9 cellular contexts compared by ENCODE assay signal in the genomic region with DNA sequence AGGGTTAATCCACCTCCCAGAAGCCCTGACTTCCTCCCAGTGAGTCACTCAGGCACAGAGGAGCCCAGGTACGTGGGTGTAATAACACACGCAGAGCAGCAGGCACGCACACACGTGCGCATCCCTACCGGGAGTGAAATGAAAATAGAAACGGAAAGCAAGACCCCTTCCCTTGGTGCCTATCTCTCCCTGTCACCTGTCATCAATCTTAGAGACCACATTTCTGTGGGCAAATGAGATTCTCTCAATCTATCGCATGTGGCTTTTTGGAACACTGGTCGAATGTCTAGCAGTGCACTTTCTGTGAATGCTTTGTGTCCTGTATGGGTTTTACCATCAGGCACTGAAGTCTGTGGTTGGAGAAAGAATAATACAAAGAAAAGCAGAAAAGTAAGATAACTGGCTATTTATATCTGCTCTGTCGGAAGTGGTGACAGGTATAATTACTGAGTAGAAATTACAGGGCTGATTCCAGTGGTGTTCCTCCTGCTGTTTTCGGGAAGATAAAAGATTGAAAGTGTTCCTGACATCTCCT.
DNase-seq lines count a peak whose midpoint lies in the region; ATAC-seq and TF ChIP-seq lines count a peak whose summit lies in the region.
"Had no signal": no experiment of that assay in that cellular context is flagged by ENCODE, and none has a peak within 500 bp of the region (broad histone marks: within the 10 kb centered on the region; RNA-seq: fewer than 3 reads in every experiment).

No MANE protein-coding gene starts in this region.

- H3K27me3 Mint-ChIP-seq in activated naive CD4-positive, alpha-beta T cell treated with anti-CD3 and anti-CD28 coated beads, Interleukin-2, amount 10 ng/mL, durations not matched to agents 7 days and 5 days: peaks cover 7% of the 10 kb centered on the region

- 41 to 47% methylated on average over 11 of the region's 11 CpGs for WGBS in tibial nerve, 2 donors

- TF ChIP-seq CTCF in tibial nerve (IDR thresholded peaks at IDR 0.05) (no peak), Peyer's patch (IDR thresholded peaks at IDR 0.05) (no peak)

- H3K27ac Mint-ChIP-seq in activated naive CD4-positive, alpha-beta T cell treated with anti-CD3 and anti-CD28 coated beads, Interleukin-2, amount 10 ng/mL, durations not matched to agents 7 days and 5 days: peak overlapping the region; percentile 24

- no peak for TF ChIP-seq EP300 in tibial nerve (IDR thresholded peaks at IDR 0.05)

- no peak overlapping the region for H3K27ac ChIP-seq in tibial nerve
- no peak overlapping the region for H3K27ac ChIP-seq in Peyer's patch
- H3K27ac ChIP-seq: 22Rv1 had no signal

- no peaks in the 10 kb centered on the region for H3K4me1 ChIP-seq in tibial nerve
- no peaks in the 10 kb centered on the region for H3K4me1 ChIP-seq in Peyer's patch

- DNase-seq in NCI-H2081 (lab: John Stamatoyannopoulos, UW) (peak; percentile 3 to 39), NCI-H2081 treated with DMSO at 0.1 percent for 48 hours (lab: John Stamatoyannopoulos, UW) (no peak), tibial nerve (ENCODE audit: low spot score in 2 of 2) (no peak), Peyer's patch (no peak), activated gamma-delta T cell (lab: John Stamatoyannopoulos, UW) (no peak)
- DNase-seq in activated naive CD4-positive, alpha-beta T cell treated with anti-CD3 and anti-CD28 coated beads, Interleukin-2, amount 10 ng/mL, durations not matched to agents 7 days and 5 days: peak; percentile 58
- peak; percentile 5 to 14 for DNase-seq in stimulated activated CD4-positive, alpha-beta T cell treated with anti-CD3 and anti-CD28 coated beads, Interleukin-4, amount 100 ng/mL, for 4 hours

- TF ChIP-seq POLR2A in tibial nerve (IDR thresholded peaks at IDR 0.05) (no peak), Peyer's patch (IDR thresholded peaks at IDR 0.05) (no peak)

- CTCF ChIA-PET in activated naive CD4-positive, alpha-beta T cell treated with anti-CD3 and anti-CD28 coated beads, Interleukin-2, amount 10 ng/mL, durations not matched to agents 7 days and 5 days (lab: Charles Lee): no interaction called here

- H3K9me3 ChIP-seq in tibial nerve (no peaks in the 10 kb centered on the region), Peyer's patch (no peaks in the 10 kb centered on the region)

- H3K27me3 ChIP-seq in tibial nerve: no peaks in the 10 kb centered on the region
- H3K27me3 ChIP-seq in Peyer's patch: no peaks in the 10 kb centered on the region

- no peaks in the 10 kb centered on the region for H3K36me3 Mint-ChIP-seq in activated naive CD4-positive, alpha-beta T cell treated with anti-CD3 and anti-CD28 coated beads, Interleukin-2, amount 10 ng/mL, durations not matched to agents 7 days and 5 days

- H3K4me3 ChIP-seq in tibial nerve (peak overlapping the region in 1 of 4 donors; percentile 4), Peyer's patch (no peak overlapping the region)

- peak overlapping the region; percentile 64 for H3K4me3 Mint-ChIP-seq in activated naive CD4-positive, alpha-beta T cell treated with anti-CD3 and anti-CD28 coated beads, Interleukin-2, amount 10 ng/mL, durations not matched to agents 7 days and 5 days

- ATAC-seq in HG03432 (IDR thresholded peaks at IDR 0.05; ENCODE audit: unreplicated experiment): peak; percentile 83

- no peaks in the 10 kb centered on the region for H3K36me3 ChIP-seq in tibial nerve
- H3K36me3 ChIP-seq in Peyer's patch: no peaks in the 10 kb centered on the region

- H3K4me1 Mint-ChIP-seq in activated naive CD4-positive, alpha-beta T cell treated with anti-CD3 and anti-CD28 coated beads, Interleukin-2, amount 10 ng/mL, durations not matched to agents 7 days and 5 days: peaks cover 15% of the 10 kb centered on the region

- no peaks in the 10 kb centered on the region for H3K9me3 Mint-ChIP-seq in activated naive CD4-positive, alpha-beta T cell treated with anti-CD3 and anti-CD28 coated beads, Interleukin-2, amount 10 ng/mL, durations not matched to agents 7 days and 5 days

Comparison
In these comparisons a context has a peak if more than half of its experiments do, and no peak if none do; other contexts are left out.
1. DNase-seq: peak in NCI-H2081 (2 of 2), activated naive CD4-positive, alpha-beta T cell treated with anti-CD3 and anti-CD28 coated beads, Interleukin-2, amount 10 ng/mL, durations not matched to agents 7 days and 5 days (single experiment) and stimulated activated CD4-positive, alpha-beta T cell treated with anti-CD3 and anti-CD28 coated beads, Interleukin-4, amount 100 ng/mL, for 4 hours (2 of 2); none in NCI-H2081 treated with DMSO at 0.1 percent for 48 hours (single experiment), tibial nerve (0 of 2), Peyer's patch (0 of 3) and activated gamma-delta T cell (single experiment).